ENCODE assay signal across 20 cellular contexts in the genomic region with DNA sequence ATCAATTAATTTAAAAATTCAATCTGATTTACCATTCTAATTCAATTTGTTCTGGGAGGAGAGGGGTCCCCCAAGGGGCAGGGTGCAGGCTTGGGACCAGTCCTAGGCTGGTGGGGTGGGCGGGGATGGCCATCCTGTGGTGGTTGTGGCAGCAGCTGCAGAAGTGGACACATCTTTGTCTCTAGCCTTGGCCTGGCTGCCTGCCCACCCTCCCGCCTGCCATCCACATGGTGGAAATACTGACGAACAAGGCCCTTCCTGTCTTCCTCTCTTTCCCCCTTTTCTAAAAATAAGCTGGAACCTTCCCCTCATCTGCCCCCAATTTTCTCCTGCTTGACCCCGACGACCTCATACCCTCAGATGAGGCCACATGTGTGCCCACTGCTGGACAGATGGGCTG.
DNase-seq lines count a peak whose midpoint lies in the region; ATAC-seq, FAIRE-seq and TF ChIP-seq lines count a peak whose summit lies in the region.
"Had no signal": no experiment of that assay in that cellular context is flagged by ENCODE, and none has a peak within 500 bp of the region (broad histone marks: within the 10 kb centered on the region; RNA-seq: fewer than 3 reads in every experiment).

No MANE protein-coding gene starts in this region.

- H3K4me1 ChIP-seq in IMR-90 (ENCODE audit: control insufficient read depth, insufficient read depth, low read length) (no peaks in the 10 kb centered on the region), endothelial cell of umbilical vein (ENCODE audit: control insufficient read depth, extremely low read depth, insufficient read depth, low read length) (peaks cover 25% of the 10 kb centered on the region), OCI-LY7 (ENCODE audit: insufficient read depth, low read length, poor library complexity, severe bottlenecking) (no peaks in the 10 kb centered on the region)

- DNase-seq in Ammon's horn (ENCODE audit: low spot score): peak; percentile 77
- DNase-seq in IMR-90: no peak
- DNase-seq in endothelial cell of umbilical vein (ENCODE audit: low read depth, low spot score): peak; percentile 49
- DNase-seq in nucleus accumbens (lab: John Stamatoyannopoulos, UW): peak in 43 of 56 donors; percentile 5 to 79 (median 40)
- no peak for DNase-seq in activated T-cell treated with anti-CD3 and anti-CD28 coated beads for 4 hours
- DNase-seq in DMS114 treated with DMSO at 0.1 percent for 48 hours (lab: John Stamatoyannopoulos, UW; ENCODE audit: unreplicated experiment): no peak
- no peak for DNase-seq in OCI-LY7 (ENCODE audit: low spot score)
- DNase-seq: activated CD4-positive, alpha-beta memory T cell treated with anti-CD3 and anti-CD28 coated beads for 36 hours; activated naive CD8-positive, alpha-beta T cell treated with anti-CD3 and anti-CD28 coated beads, Interleukin-2, amount 10 ng/mL, durations not matched to agents 7 days and 5 days; activated T-cell treated with anti-CD3 and anti-CD28 coated beads, Interleukin-2, amount 50 U/mL, for 48 hours; effector memory CD4-positive, alpha-beta T cell; nephron progenitor cell; T-cell had no signal

- no peak overlapping the region for H3K14ac ChIP-seq in IMR-90 (replicated peaks; ENCODE audit: low read depth, low read length)

- in situ Hi-C loops in IMR-90 (cut with MboI; ENCODE audit: low sequenced_read_pairs): no loop called here

- no CpG with 5 or more reads among the region's 5 CpGs for WGBS in IMR-90 (ENCODE audit: extremely low coverage in 2 of 2, insufficient read length in 1 of 2), 2 experiments

- no peak overlapping the region for H4K5ac ChIP-seq in IMR-90 (ENCODE audit: low read depth, low read length)

- no peaks in the 10 kb centered on the region for H3K9me1 ChIP-seq in IMR-90 (ENCODE audit: insufficient read depth, low read length)
- no peaks in the 10 kb centered on the region for H3K9me1 ChIP-seq in endothelial cell of umbilical vein (replicated peaks; ENCODE audit: control insufficient read depth, extremely low read depth, insufficient read depth, low read length)

- H3K4me2 ChIP-seq in IMR-90 (ENCODE audit: low read depth, low read length) (no peak overlapping the region), endothelial cell of umbilical vein (ENCODE audit: insufficient read depth, low read length) (no peak overlapping the region), OCI-LY7 (ENCODE audit: low read length) (no peak overlapping the region)

- H4K20me1 ChIP-seq in IMR-90 (ENCODE audit: insufficient read depth, low read length) (no peaks in the 10 kb centered on the region), endothelial cell of umbilical vein (replicated peaks; ENCODE audit: control insufficient read depth, extremely low read depth, insufficient read depth, low read length) (no peaks in the 10 kb centered on the region), OCI-LY7 (ENCODE audit: insufficient read depth, low read length) (no peaks in the 10 kb centered on the region)

- ATAC-seq in IMR-90 (ENCODE audit: low read depth) (no peak), GM21723 (IDR thresholded peaks at IDR 0.05; ENCODE audit: unreplicated experiment) (no peak)
- ATAC-seq: T-cell had no signal

- no peaks in the 10 kb centered on the region for H3K36me3 ChIP-seq in IMR-90 (ENCODE audit: control insufficient read depth, insufficient read depth, low read length)
- no peaks in the 10 kb centered on the region for H3K36me3 ChIP-seq in endothelial cell of umbilical vein (ENCODE audit: control insufficient read depth in 2 of 2, extremely low read depth in 1 of 2, insufficient read depth in 2 of 2, low read length in 2 of 2)
- H3K36me3 ChIP-seq in OCI-LY7 (ENCODE audit: insufficient read depth, low read length): no peaks in the 10 kb centered on the region
- H3K36me3 ChIP-seq: right atrium auricular region had no signal

- H2BK20ac ChIP-seq in IMR-90 (ENCODE audit: low read depth, low read length): no peak overlapping the region

- CTCF ChIA-PET in IMR-90 (lab: Yijun Ruan, JAX): interaction anchor here (0.6 to 1.9 kb wide), 2 partner anchors 11 kb away, joined by 3 to 4 read pairs; no protein-coding TSS in a partner anchor
- CTCF ChIA-PET in endothelial cell of umbilical vein (lab: Charles Lee): interaction anchor here (0.6 to 2.5 kb wide), 8 partner anchors 10 to 157 kb away, joined by 3 to 10 read pairs (median 6); partner anchors contain the start of gene FOXD2
- CTCF ChIA-PET in OCI-LY7 (lab: Charles Lee; ENCODE audit: unreplicated experiment): no interaction called here

- no peak overlapping the region for H2BK15ac ChIP-seq in IMR-90 (ENCODE audit: low read depth, low read length)

- H3K4ac ChIP-seq in IMR-90 (ENCODE audit: low read depth, low read length): no peak overlapping the region

- H2AFZ ChIP-seq in IMR-90 (replicated peaks; ENCODE audit: low read length, poor library complexity) (peak overlapping the region; percentile 48), endothelial cell of umbilical vein (ENCODE audit: low read depth, low read length) (peak overlapping the region; percentile 70), OCI-LY7 (ENCODE audit: low read length) (no peak overlapping the region)

- no peak overlapping the region for H3K18ac ChIP-seq in IMR-90 (ENCODE audit: low read depth, low read length)

- TF ChIP-seq CTCF in IMR-90 (conservative IDR thresholded peaks at IDR 0.05; ENCODE audit: low read depth, low read length): no peak
- no peak for TF ChIP-seq CTCF in endothelial cell of umbilical vein (IDR thresholded peaks at IDR 0.05; ENCODE audit: extremely low read depth in 1 of 2, insufficient read depth in 1 of 2, low read depth in 1 of 2, low read length in 2 of 2)
- no peak for TF ChIP-seq CTCF in OCI-LY7 (conservative IDR thresholded peaks at IDR 0.05; ENCODE audit: low read length)

- H3K9me2 ChIP-seq in OCI-LY7 (ENCODE audit: insufficient read depth, low read length): no peaks in the 10 kb centered on the region

- FAIRE-seq in endothelial cell of umbilical vein (lab: Jason Lieb, UNC): no peak
- FAIRE-seq: bronchial epithelial cell, D721Med, GM18507, GM19239, RCC 7860 had no signal

- intact Hi-C loops in IMR-90 (cut with micrococcal nuclease): no loop called here
- intact Hi-C loops in endothelial cell of umbilical vein (cut with micrococcal nuclease): loop anchor here (1.0 to 5.0 kb wide), 4 partner anchors 36 to 144 kb away; no protein-coding TSS in a partner anchor
- intact Hi-C loops in OCI-LY7 (cut with micrococcal nuclease; ENCODE audit: unreplicated experiment): no loop called here

- no peak overlapping the region; a peak in 1 of 4 replicates for H4K8ac ChIP-seq in IMR-90 (ENCODE audit: low read depth in 2 of 2, low read length in 2 of 2)

- no peak overlapping the region for H2AK5ac ChIP-seq in IMR-90 (ENCODE audit: low read depth, low read length)

- H2BK120ac ChIP-seq in IMR-90 (ENCODE audit: low read depth, low read length): no peak overlapping the region

- H3K79me1 ChIP-seq in IMR-90 (ENCODE audit: low read depth in 1 of 2, low read length in 2 of 2): no peaks in the 10 kb centered on the region

- no peak for TF ChIP-seq RAD21 in IMR-90 (IDR thresholded peaks at IDR 0.05; ENCODE audit: low read length)

- POLR2A ChIA-PET in IMR-90 (lab: Charles Lee; ENCODE audit: unreplicated experiment): no interaction called here
- POLR2A ChIA-PET in endothelial cell of umbilical vein (lab: Charles Lee): interaction anchor here (0.5 kb wide), 1 partner anchor 10 kb away, joined by 3 read pairs; no protein-coding TSS in a partner anchor
- POLR2A ChIA-PET in OCI-LY7 (lab: Charles Lee): no interaction called here

- no peak overlapping the region for H4K91ac ChIP-seq in IMR-90 (ENCODE audit: insufficient read depth, low read depth, low read length)

- no peak overlapping the region for H2AK9ac ChIP-seq in IMR-90 (replicated peaks; ENCODE audit: low read depth, low read length, poor library complexity)

- dilution Hi-C loops in IMR-90 (cut with HindIII; ENCODE audit: low sequenced_read_pairs, unreplicated experiment) (no loop called here), endothelial cell of umbilical vein (cut with MboI; ENCODE audit: extremely low pct_ligation_motif_present, low sequenced_read_pairs) (no loop called here)

- H3K9me3 ChIP-seq in IMR-90 (ENCODE audit: control insufficient read depth, insufficient read depth, low read length) (no peaks in the 10 kb centered on the region), endothelial cell of umbilical vein (replicated peaks; ENCODE audit: control insufficient read depth, insufficient read depth, low read length) (no peaks in the 10 kb centered on the region), OCI-LY7 (ENCODE audit: low read length) (no peaks in the 10 kb centered on the region)
- H3K9me3 ChIP-seq: right atrium auricular region had no signal

- H3K4me3 ChIP-seq in IMR-90 (ENCODE audit: insufficient read depth, low read depth, low read length) (no peak overlapping the region), endothelial cell of umbilical vein (replicated peaks in 1 of 3; ENCODE audit: insufficient read depth in 1 of 3, low read depth in 1 of 3, low read length in 3 of 3) (no peak overlapping the region), OCI-LY7 (ENCODE audit: low read depth, low read length, poor library complexity, severe bottlenecking) (no peak overlapping the region)
- H3K4me3 ChIP-seq: right atrium auricular region had no signal

- TF ChIP-seq POLR2A in IMR-90 (IDR thresholded peaks at IDR 0.05; ENCODE audit: low read depth, low read length) (no peak), endothelial cell of umbilical vein (IDR thresholded peaks at IDR 0.05; ENCODE audit: low read depth, low read length) (no peak)

- no peak overlapping the region for H3K9ac ChIP-seq in IMR-90 (ENCODE audit: low read depth, low read length)
- H3K9ac ChIP-seq in endothelial cell of umbilical vein (replicated peaks; ENCODE audit: extremely low read depth, insufficient read depth, low read length): no peak overlapping the region

- no peaks in the 10 kb centered on the region; the same call in none of the 2 replicates for H3K27me3 ChIP-seq in IMR-90 (ENCODE audit: control insufficient read depth, insufficient read depth, low read length)
- H3K27me3 ChIP-seq in endothelial cell of umbilical vein (ENCODE audit: control insufficient read depth in 2 of 2, insufficient read depth in 2 of 2, low read length in 2 of 2): no peaks in the 10 kb centered on the region
- H3K27me3 ChIP-seq: right atrium auricular region had no signal

- H3K27ac ChIP-seq in IMR-90 (ENCODE audit: insufficient read depth, low read length): no peak overlapping the region
- H3K27ac ChIP-seq in endothelial cell of umbilical vein (ENCODE audit: insufficient read depth, low read depth, low read length): peak overlapping the region; percentile 10
- no peak overlapping the region for H3K27ac ChIP-seq in OCI-LY7 (ENCODE audit: low read depth, low read length, poor library complexity, severe bottlenecking)
- H3K27ac ChIP-seq: right atrium auricular region had no signal

- no peak overlapping the region for H3K56ac ChIP-seq in IMR-90 (ENCODE audit: extremely low read depth, insufficient read depth, low read length)

- H3K79me2 ChIP-seq in endothelial cell of umbilical vein (ENCODE audit: control insufficient read depth, insufficient read depth, low read length) (no peaks in the 10 kb centered on the region), OCI-LY7 (ENCODE audit: insufficient read depth, low read depth, low read length) (no peaks in the 10 kb centered on the region)

- H3K23ac ChIP-seq in IMR-90 (ENCODE audit: low read depth, low read length): no peak overlapping the region

- no TSS peak for BruUV-seq in IMR-90 (replicated peaks; lab: Mats Ljungman, UMichigan)
- no TSS peak for BruUV-seq in endothelial cell of umbilical vein (replicated peaks; lab: Mats Ljungman, UMichigan)
- no TSS peak for BruUV-seq in OCI-LY7 (replicated peaks; lab: Mats Ljungman, UMichigan)

- no peak overlapping the region for H2BK5ac ChIP-seq in IMR-90 (ENCODE audit: low read depth, low read length, poor library complexity, severe bottlenecking)

Comparison
In these comparisons a context has a peak if more than half of its experiments do, and no peak if none do; other contexts are left out.
1. DNase-seq: peak in Ammon's horn (single experiment), endothelial cell of umbilical vein (single experiment) and nucleus accumbens (43 of 56); none in IMR-90 (single experiment), activated T-cell treated with anti-CD3 and anti-CD28 coated beads for 4 hours (single experiment), DMS114 treated with DMSO at 0.1 percent for 48 hours (single experiment) and OCI-LY7 (single experiment).